10 cellular contexts compared by ENCODE assay signal in the genomic region with DNA sequence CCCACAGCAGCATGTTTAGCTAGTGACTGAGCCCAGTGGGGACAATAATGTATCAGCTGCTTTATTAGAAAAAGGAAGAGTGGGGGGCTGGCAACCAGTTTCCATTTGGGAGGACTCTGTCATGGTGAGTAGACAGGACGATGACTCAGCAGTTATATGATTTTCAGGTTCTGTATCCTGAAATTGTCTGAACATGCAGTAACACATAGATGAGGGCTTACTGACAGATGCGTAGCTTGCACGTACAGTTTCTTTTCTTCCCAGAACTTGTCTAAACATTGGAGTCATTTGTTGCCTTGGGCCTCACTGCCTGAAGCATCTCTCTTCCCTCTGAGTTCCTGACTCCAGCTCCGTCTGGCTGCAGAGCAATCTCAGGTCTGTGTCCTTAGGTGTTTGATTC.
DNase-seq lines count a peak whose midpoint lies in the region; ATAC-seq, FAIRE-seq and TF ChIP-seq lines count a peak whose summit lies in the region.
"Had no signal": no experiment of that assay in that cellular context is flagged by ENCODE, and none has a peak within 500 bp of the region (broad histone marks: within the 10 kb centered on the region; RNA-seq: fewer than 3 reads in every experiment).

No MANE protein-coding gene starts in this region.

- H4K20me1 ChIP-seq in K562 (replicated peaks; ENCODE audit: control insufficient read depth, insufficient read depth, low read length) (no peaks in the 10 kb centered on the region), keratinocyte (ENCODE audit: control insufficient read depth, extremely low read depth, insufficient read depth, low read length) (no peaks in the 10 kb centered on the region)

- H3K79me2 ChIP-seq in K562 (ENCODE audit: control insufficient read depth, insufficient read depth, low read length) (no peaks in the 10 kb centered on the region), keratinocyte (ENCODE audit: control insufficient read depth, insufficient read depth, low read length) (no peaks in the 10 kb centered on the region)

- ATAC-seq in K562 = no peak

- DNase-seq in NCI-H2081 (lab: John Stamatoyannopoulos, UW) = peak; percentile 9 to 66
- DNase-seq in NCI-H2081 treated with DMSO at 0.1 percent for 48 hours (lab: John Stamatoyannopoulos, UW) = no peak
- no peak for DNase-seq in K562 (ENCODE audit: extremely low read depth in 1 of 4, low spot score in 3 of 4)
- DNase-seq in keratinocyte (ENCODE audit: low read depth, low spot score) = peak; percentile 35
- no peak for DNase-seq in tibial artery
- no peak for DNase-seq in activated T-cell treated with anti-CD3 and anti-CD28 coated beads, Interleukin-2, amount 50 U/mL, for 1 hour
- DNase-seq in Peyer's patch = no peak
- DNase-seq in NCI-H128 (lab: John Stamatoyannopoulos, UW; ENCODE audit: unreplicated experiment) = no peak
- DNase-seq: NCI-H774 had no signal

- H2AFZ ChIP-seq in K562 (ENCODE audit: low read depth, low read length) (no peak overlapping the region), keratinocyte (ENCODE audit: control insufficient read depth, low read length) (peak overlapping the region; percentile 75)

- in situ Hi-C loops in K562 (cut with MboI) = no loop called here

- dilution Hi-C loops in keratinocyte (cut with MboI; ENCODE audit: extremely low pct_ligation_motif_present, low sequenced_read_pairs) = no loop called here

- intact Hi-C loops in K562 (cut with micrococcal nuclease) = no loop called here
- intact Hi-C loops in tibial artery (cut with DNase I; ENCODE audit: low total_unique reads) = no loop called here

- H3K9ac ChIP-seq in K562 (ENCODE audit: insufficient read depth in 1 of 2, low read depth in 2 of 2, low read length in 2 of 2) (no peak overlapping the region), keratinocyte (ENCODE audit: control insufficient read depth, extremely low read depth, insufficient read depth, low read length) (no peak overlapping the region)

- POLR2A ChIA-PET in K562 (lab: Yijun Ruan, JAX) = no interaction called here

- H3K4me2 ChIP-seq in K562 (ENCODE audit: insufficient read depth, low read length) = no peak overlapping the region
- H3K4me2 ChIP-seq in keratinocyte (ENCODE audit: control insufficient read depth, extremely low read depth, insufficient read depth, low read depth, low read length) = peak overlapping the region; percentile 58

- H3K9me1 ChIP-seq in K562 (ENCODE audit: control insufficient read depth, insufficient read depth, low read length) = no peaks in the 10 kb centered on the region
- H3K9me1 ChIP-seq in keratinocyte (ENCODE audit: control insufficient read depth, extremely low read depth, insufficient read depth, low read length) = no peaks in the 10 kb centered on the region

- no peak for TF ChIP-seq EP300 in K562 (IDR thresholded peaks at IDR 0.05; ENCODE audit: low read length)

- 0% methylated on average over 4 of the region's 4 CpGs for WGBS in K562 (ENCODE audit: insufficient coverage, low coverage, missing lambda C conversion rate)

- no peaks in the 10 kb centered on the region for H3K27me3 ChIP-seq in K562 (ENCODE audit: control insufficient read depth in 2 of 2, insufficient read depth in 2 of 2, low read length in 2 of 2)
- no peaks in the 10 kb centered on the region for H3K27me3 ChIP-seq in keratinocyte (ENCODE audit: control insufficient read depth, extremely low read depth, insufficient read depth, low read length)
- H3K27me3 ChIP-seq in tibial artery = no peaks in the 10 kb centered on the region
- no peaks in the 10 kb centered on the region for H3K27me3 ChIP-seq in Peyer's patch
- H3K27me3 ChIP-seq: neutrophil had no signal

- FAIRE-seq in K562 (lab: Jason Lieb, UNC) (no peak), keratinocyte (lab: Jason Lieb, UNC) (peak; percentile 98)

- CTCF ChIA-PET in K562 (lab: Yijun Ruan, JAX; ENCODE audit: low intra/inter-chr PET ratio) = no interaction called here

- H3K4me3 ChIP-seq in K562 (no peak overlapping the region), keratinocyte (ENCODE audit: control insufficient read depth in 2 of 3, extremely low read depth in 1 of 3, insufficient read depth in 2 of 3, low read depth in 1 of 3, low read length in 3 of 3) (peak overlapping the region in 2 of 3 experiments; percentile 2 to 47), tibial artery (peak overlapping the region; percentile 34 to 46), Peyer's patch (no peak overlapping the region)

- H3K36me3 ChIP-seq in K562 (ENCODE audit: control insufficient read depth, insufficient read depth, low read length) (no peaks in the 10 kb centered on the region), keratinocyte (ENCODE audit: control insufficient read depth in 2 of 2, extremely low read depth in 1 of 2, insufficient read depth in 2 of 2, low read length in 2 of 2) (no peaks in the 10 kb centered on the region), tibial artery (no peaks in the 10 kb centered on the region), Peyer's patch (no peaks in the 10 kb centered on the region)
- H3K36me3 ChIP-seq: neutrophil had no signal

- TF ChIP-seq POLR2A in K562 (conservative IDR thresholded peaks at IDR 0.05) = no peak
- no peak for TF ChIP-seq POLR2A in Peyer's patch (IDR thresholded peaks at IDR 0.05)

- no peak for TF ChIP-seq RAD21 in K562 (CRISPR knock-in tag; conservative IDR thresholded peaks at IDR 0.05 in 1 of 2, IDR thresholded peaks at IDR 0.05 in 1 of 2)

- BruUV-seq in K562 (replicated peaks; lab: Mats Ljungman, UMichigan) = no TSS peak

- H3K9me3 ChIP-seq in K562 (replicated peaks; ENCODE audit: control insufficient read depth, insufficient read depth, low read depth, low read length) (no peaks in the 10 kb centered on the region), keratinocyte (ENCODE audit: control insufficient read depth, low read depth, low read length) (no peaks in the 10 kb centered on the region), tibial artery (no peaks in the 10 kb centered on the region), Peyer's patch (no peaks in the 10 kb centered on the region)
- H3K9me3 ChIP-seq: neutrophil had no signal

- TF ChIP-seq CTCF in K562 (IDR thresholded peaks at IDR 0.05 in 2 of 3, conservative IDR thresholded peaks at IDR 0.05 in 1 of 3; ENCODE audit: insufficient read depth in 2 of 3, low read depth in 1 of 3, low read length in 3 of 3) (no peak), keratinocyte (optimal IDR thresholded peaks at IDR 0.05 in 1 of 3, IDR thresholded peaks at IDR 0.05 in 1 of 3, conservative IDR thresholded peaks at IDR 0.05 in 1 of 3; ENCODE audit: extremely low read depth in 1 of 3, insufficient read depth in 2 of 3, low read length in 3 of 3) (no peak), tibial artery (IDR thresholded peaks at IDR 0.05) (no peak), Peyer's patch (IDR thresholded peaks at IDR 0.05) (no peak)

- no peak overlapping the region for H3K27ac ChIP-seq in K562 (ENCODE audit: extremely low read depth, low read depth, low read length)
- peak overlapping the region; percentile 37 for H3K27ac ChIP-seq in keratinocyte (ENCODE audit: control insufficient read depth, insufficient read depth, low read length)
- no peak overlapping the region for H3K27ac ChIP-seq in tibial artery
- no peak overlapping the region for H3K27ac ChIP-seq in Peyer's patch
- H3K27ac ChIP-seq: neutrophil had no signal

- H3K4me1 ChIP-seq in K562 (replicated peaks in 1 of 2; ENCODE audit: control insufficient read depth in 2 of 2, insufficient read depth in 2 of 2, low read length in 2 of 2) (no peaks in the 10 kb centered on the region), keratinocyte (ENCODE audit: control insufficient read depth, extremely low read depth, insufficient read depth, low read length) (peaks cover 12% of the 10 kb centered on the region), tibial artery (peaks cover 0 to 4% (median 1%) of the 10 kb centered on the region in 4 donors), Peyer's patch (no peaks in the 10 kb centered on the region)

TF ChIP-seq in K562, 482 proteins besides CTCF, POLR2A, EP300 and RAD21 (continues in another document):
- TF ChIP-seq ZNF143 (CRISPR knock-in tag; IDR thresholded peaks at IDR 0.05) (no peak), MAFF (IDR thresholded peaks at IDR 0.05; ENCODE audit: low read length) (peak; percentile 55; the same call in 1 of the 2 replicates), ZNF165 (CRISPR knock-in tag; IDR thresholded peaks at IDR 0.05; ENCODE audit: borderline replicate concordance) (no peak), NFATC3 (IDR thresholded peaks at IDR 0.05) (no peak), ZNF449 (CRISPR knock-in tag; IDR thresholded peaks at IDR 0.05) (no peak), ZNF316 (IDR thresholded peaks at IDR 0.05) (peak; percentile 64), CHD2 (IDR thresholded peaks at IDR 0.05; ENCODE audit: low read depth, low read length) (no peak), MAFG (tag; conservative IDR thresholded peaks at IDR 0.05) (peak; percentile 86), NFE2 (IDR thresholded peaks at IDR 0.05; ENCODE audit: low read depth) (peak; percentile 29; the same call in 1 of the 2 replicates), CSDE1 (IDR thresholded peaks at IDR 0.05) (no peak)
- TF ChIP-seq, protein P1, sequence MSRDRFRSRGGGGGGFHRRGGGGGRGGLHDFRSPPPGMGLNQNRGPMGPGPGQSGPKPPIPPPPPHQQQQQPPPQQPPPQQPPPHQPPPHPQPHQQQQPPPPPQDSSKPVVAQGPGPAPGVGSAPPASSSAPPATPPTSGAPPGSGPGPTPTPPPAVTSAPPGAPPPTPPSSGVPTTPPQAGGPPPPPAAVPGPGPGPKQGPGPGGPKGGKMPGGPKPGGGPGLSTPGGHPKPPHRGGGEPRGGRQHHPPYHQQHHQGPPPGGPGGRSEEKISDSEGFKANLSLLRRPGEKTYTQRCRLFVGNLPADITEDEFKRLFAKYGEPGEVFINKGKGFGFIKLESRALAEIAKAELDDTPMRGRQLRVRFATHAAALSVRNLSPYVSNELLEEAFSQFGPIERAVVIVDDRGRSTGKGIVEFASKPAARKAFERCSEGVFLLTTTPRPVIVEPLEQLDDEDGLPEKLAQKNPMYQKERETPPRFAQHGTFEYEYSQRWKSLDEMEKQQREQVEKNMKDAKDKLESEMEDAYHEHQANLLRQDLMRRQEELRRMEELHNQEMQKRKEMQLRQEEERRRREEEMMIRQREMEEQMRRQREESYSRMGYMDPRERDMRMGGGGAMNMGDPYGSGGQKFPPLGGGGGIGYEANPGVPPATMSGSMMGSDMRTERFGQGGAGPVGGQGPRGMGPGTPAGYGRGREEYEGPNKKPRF (IDR thresholded peaks at IDR 0.05; ENCODE audit: low read depth, low read length) = no peak

Comparison
In these comparisons a context has a peak if more than half of its experiments do, and no peak if none do; other contexts are left out.
1. DNase-seq: peak in NCI-H2081 (2 of 2) and keratinocyte (single experiment); none in NCI-H2081 treated with DMSO at 0.1 percent for 48 hours (single experiment), K562 (0 of 4), tibial artery (0 of 2), activated T-cell treated with anti-CD3 and anti-CD28 coated beads, Interleukin-2, amount 50 U/mL, for 1 hour (single experiment), Peyer's patch (0 of 3) and NCI-H128 (single experiment).
2. H3K4me3 ChIP-seq: peak in keratinocyte (2 of 3) and tibial artery (2 of 2); none in K562 (single experiment) and Peyer's patch (0 of 4).